In genomic region chr1:174777262-174777661, GRCh38 we compare ENCODE assay signal across 21 cellular contexts.
"Had no signal": no experiment of that assay in that cellular context is flagged by ENCODE, and none has a peak within 500 bp of the region (broad histone marks: within the 10 kb centered on the region; RNA-seq: fewer than 3 reads in every experiment).

No MANE protein-coding gene starts in this region.

- H3K9me3 ChIP-seq: neutrophil, right lobe of liver, testis, upper lobe of right lung, vagina had no signal

- H3K36me3 ChIP-seq: heart left ventricle, neutrophil, right lobe of liver, tibial nerve, upper lobe of right lung, vagina had no signal

- ATAC-seq: heart left ventricle; left colon; naive thymus-derived CD8-positive, alpha-beta T cell; psoas muscle; right lobe of liver; stimulated activated effector memory CD8-positive, alpha-beta T cell treated with anti-CD3 and anti-CD28 coated beads, Interleukin-12 subunit alpha, Interleukin-12 subunit beta, amount 100 ng/mL, for 72 hours; stimulated activated naive CD8-positive, alpha-beta T cell treated with anti-CD3 and anti-CD28 coated beads, Interleukin-15, amount 100 ng/mL, for 72 hours; upper lobe of right lung had no signal

- H3K4me3 ChIP-seq: heart left ventricle, psoas muscle, right lobe of liver, testis, tibial nerve, upper lobe of right lung, vagina had no signal

- H3K27ac ChIP-seq: heart left ventricle, neutrophil, psoas muscle, right lobe of liver, testis, tibial nerve, upper lobe of right lung, vagina had no signal

- H3K27ac Mint-ChIP-seq: endodermal cell; stimulated activated effector memory CD8-positive, alpha-beta T cell treated with anti-CD3 and anti-CD28 coated beads, Interleukin-12 subunit alpha, Interleukin-12 subunit beta, amount 100 ng/mL, for 72 hours; stimulated activated naive CD8-positive, alpha-beta T cell treated with anti-CD3 and anti-CD28 coated beads, Interleukin-15, amount 100 ng/mL, for 72 hours had no signal

- DNase-seq: effector CD4-positive, alpha-beta T cell; endodermal cell; erythroblast; foreskin melanocyte; heart left ventricle; hippocampal formation; left colon; naive thymus-derived CD8-positive, alpha-beta T cell; psoas muscle; retina; right lobe of liver; stimulated activated CD4-positive, alpha-beta T cell treated with anti-CD3 and anti-CD28 coated beads, Interleukin-4, amount 100 ng/mL, for 1 hour; stimulated activated CD8-positive, alpha-beta memory T cell treated with anti-CD3 and anti-CD28 coated beads, Interleukin-4, amount 100 ng/mL, for 48 hours; stimulated activated naive CD8-positive, alpha-beta T cell treated with anti-CD3 and anti-CD28 coated beads, Interleukin-15, amount 100 ng/mL, for 72 hours; testis; upper lobe of right lung had no signal

- H3K27me3 Mint-ChIP-seq: naive thymus-derived CD8-positive, alpha-beta T cell; stimulated activated naive CD8-positive, alpha-beta T cell treated with anti-CD3 and anti-CD28 coated beads, Interleukin-15, amount 100 ng/mL, for 72 hours had no signal

- H3K36me3 Mint-ChIP-seq: stimulated activated effector memory CD8-positive, alpha-beta T cell treated with anti-CD3 and anti-CD28 coated beads, Interleukin-12 subunit alpha, Interleukin-12 subunit beta, amount 100 ng/mL, for 72 hours had no signal

- H3K4me1 Mint-ChIP-seq: endodermal cell; stimulated activated effector memory CD8-positive, alpha-beta T cell treated with anti-CD3 and anti-CD28 coated beads, Interleukin-12 subunit alpha, Interleukin-12 subunit beta, amount 100 ng/mL, for 72 hours; stimulated activated naive CD8-positive, alpha-beta T cell treated with anti-CD3 and anti-CD28 coated beads, Interleukin-15, amount 100 ng/mL, for 72 hours had no signal

- H3K9me3 Mint-ChIP-seq: naive thymus-derived CD8-positive, alpha-beta T cell; stimulated activated effector memory CD8-positive, alpha-beta T cell treated with anti-CD3 and anti-CD28 coated beads, Interleukin-12 subunit alpha, Interleukin-12 subunit beta, amount 100 ng/mL, for 72 hours had no signal

- H3K4me3 Mint-ChIP-seq: endodermal cell; naive thymus-derived CD8-positive, alpha-beta T cell; stimulated activated effector memory CD8-positive, alpha-beta T cell treated with anti-CD3 and anti-CD28 coated beads, Interleukin-12 subunit alpha, Interleukin-12 subunit beta, amount 100 ng/mL, for 72 hours; stimulated activated naive CD8-positive, alpha-beta T cell treated with anti-CD3 and anti-CD28 coated beads, Interleukin-15, amount 100 ng/mL, for 72 hours had no signal

- H3K4me1 ChIP-seq: heart left ventricle, psoas muscle, testis, tibial nerve, upper lobe of right lung, vagina had no signal

- H3K27me3 ChIP-seq: heart left ventricle, neutrophil, right lobe of liver, testis, tibial nerve, upper lobe of right lung, vagina had no signal

- FAIRE-seq: endothelial cell of umbilical vein had no signal
